18 cellular contexts compared by ENCODE assay signal in genomic region chr6:354631-355280, GRCh38. TPM values are rescaled to one million over a fixed set of nuclear protein-coding genes. Genes with fewer than 3 reads are reported as not detected.
"Had no signal": no experiment of that assay in that cellular context is flagged by ENCODE, and none has a peak within 500 bp of the region (broad histone marks: within the 10 kb centered on the region; RNA-seq: fewer than 3 reads in every experiment).

No MANE protein-coding gene starts in this region.

- H3K9me3 ChIP-seq: ascending aorta, esophagus squamous epithelium, left ventricle myocardium inferior, testis, upper lobe of left lung had no signal

- H3K4me1 Mint-ChIP-seq: activated naive CD4-positive, alpha-beta T cell treated with anti-CD3 and anti-CD28 coated beads, Interleukin-2, amount 50 U/mL, for 24 hours had no signal

- H3K4me1 ChIP-seq: ascending aorta, parathyroid adenoma, testis, upper lobe of left lung had no signal

- H3K27me3 ChIP-seq: ascending aorta, esophagus squamous epithelium, testis, upper lobe of left lung had no signal

- H2AFZ ChIP-seq: parathyroid adenoma had no signal

- H3K9me3 Mint-ChIP-seq: activated naive CD4-positive, alpha-beta T cell treated with anti-CD3 and anti-CD28 coated beads, Interleukin-2, amount 50 U/mL, for 24 hours; immature natural killer cell had no signal

- H3K9ac ChIP-seq: parathyroid adenoma had no signal

- ATAC-seq: naive thymus-derived CD8-positive, alpha-beta T cell had no signal

- H3K27me3 Mint-ChIP-seq: activated naive CD4-positive, alpha-beta T cell treated with anti-CD3 and anti-CD28 coated beads, Interleukin-2, amount 50 U/mL, for 24 hours; naive thymus-derived CD8-positive, alpha-beta T cell had no signal

- H3K27ac Mint-ChIP-seq: activated naive CD4-positive, alpha-beta T cell treated with anti-CD3 and anti-CD28 coated beads, Interleukin-2, amount 50 U/mL, for 24 hours had no signal

- DNase-seq: activated CD4-positive, alpha-beta T cell treated with anti-CD3 and anti-CD28 coated beads, Interleukin-2, amount 50 U/mL, for 1 hour; activated CD4-positive, CD25-positive, alpha-beta regulatory T cell treated with anti-CD3 and anti-CD28 coated beads, Interleukin-2, amount 50 U/mL, for 72 hours; activated CD8-positive, alpha-beta memory T cell treated with anti-CD3 and anti-CD28 coated beads, Interleukin-2, amount 50 U/mL, for 4 hours; activated effector memory CD4-positive, alpha-beta T cell treated with Interleukin-2 at 50 U/mL for 16 hours; activated T-cell treated with anti-CD3 and anti-CD28 coated beads, Interleukin-2, amount 50 U/mL, for 48 hours; effector CD8-positive, alpha-beta T cell; esophagus squamous epithelium; immature natural killer cell; kidney glomerular epithelial cell; left ventricle myocardium inferior; naive thymus-derived CD8-positive, alpha-beta T cell; T1000; testis had no signal

- H3K4me3 Mint-ChIP-seq: activated naive CD4-positive, alpha-beta T cell treated with anti-CD3 and anti-CD28 coated beads, Interleukin-2, amount 50 U/mL, for 24 hours; immature natural killer cell; naive thymus-derived CD8-positive, alpha-beta T cell had no signal

- H3K4me3 ChIP-seq: ascending aorta, esophagus squamous epithelium, left ventricle myocardium inferior, testis, upper lobe of left lung had no signal

- H3K79me2 ChIP-seq: parathyroid adenoma had no signal

- H3K27ac ChIP-seq: ascending aorta, esophagus squamous epithelium, left ventricle myocardium inferior, parathyroid adenoma, testis, upper lobe of left lung had no signal

RNA-seq across cellular contexts. Expression of gene IRF4, which starts 36.8 kb away (rescaled TPM):
- total RNA-seq: renal cortical epithelial cell had no signal
